ENCODE assay signal across 12 cellular contexts in genomic region chr7:234041-234711, GRCh38. TPM values are rescaled to one million over a fixed set of nuclear protein-coding genes. Genes with fewer than 3 reads are reported as not detected.
DNase-seq lines count a peak whose midpoint lies in the region; ATAC-seq and TF ChIP-seq lines count a peak whose summit lies in the region.
"Had no signal": no experiment of that assay in that cellular context is flagged by ENCODE, and none has a peak within 500 bp of the region (broad histone marks: within the 10 kb centered on the region; RNA-seq: fewer than 3 reads in every experiment).

No MANE protein-coding gene starts in this region.

- 27% methylated on average over 33 of the region's 33 CpGs for WGBS in urinary bladder

- H3K4me3 ChIP-seq in urinary bladder (ENCODE audit: low read depth, low read length), result no peak overlapping the region
- H3K4me3 ChIP-seq: SJCRH30 had no signal

- H3K36me3 ChIP-seq in urinary bladder (ENCODE audit: insufficient read depth), result no peaks in the 10 kb centered on the region
- H3K36me3 ChIP-seq: SJCRH30 had no signal

- TF ChIP-seq CTCF in VCaP (conservative IDR thresholded peaks at IDR 0.05) (no peak), osteocyte (IDR thresholded peaks at IDR 0.05) (peak; percentile 8)

- H3K27ac ChIP-seq in VCaP, result peak overlapping the region; percentile 96
- H3K27ac ChIP-seq in urinary bladder (ENCODE audit: low read depth), result peak overlapping the region; percentile 89
- H3K27ac ChIP-seq: SJCRH30 had no signal

- no peaks in the 10 kb centered on the region for H3K9me3 Mint-ChIP-seq in osteocyte (ENCODE audit: unreplicated experiment)
- H3K9me3 Mint-ChIP-seq: activated naive CD8-positive, alpha-beta T cell treated with anti-CD3 and anti-CD28 coated beads, Interleukin-2, amount 10 ng/mL, durations not matched to agents 7 days and 5 days had no signal

- no peaks in the 10 kb centered on the region for H3K27me3 Mint-ChIP-seq in osteocyte (ENCODE audit: unreplicated experiment)
- H3K27me3 Mint-ChIP-seq: activated naive CD8-positive, alpha-beta T cell treated with anti-CD3 and anti-CD28 coated beads, Interleukin-2, amount 10 ng/mL, durations not matched to agents 7 days and 5 days had no signal

- DNase-seq in foreskin melanocyte (peak; percentile 15), osteocyte (ENCODE audit: extremely low spot score, unreplicated experiment) (no peak), NOMO-1 (lab: John Stamatoyannopoulos, UW; ENCODE audit: unreplicated experiment in 2 of 2) (no peak)
- DNase-seq: activated CD4-positive, alpha-beta T cell treated with anti-CD3 and anti-CD28 coated beads for 4 hours; activated naive CD8-positive, alpha-beta T cell treated with anti-CD3 and anti-CD28 coated beads, Interleukin-2, amount 10 ng/mL, durations not matched to agents 7 days and 5 days; NCI-H1930 had no signal

- peaks cover 56% of the 10 kb centered on the region for H3K4me1 Mint-ChIP-seq in osteocyte (ENCODE audit: unreplicated experiment)
- H3K4me1 Mint-ChIP-seq: activated naive CD8-positive, alpha-beta T cell treated with anti-CD3 and anti-CD28 coated beads, Interleukin-2, amount 10 ng/mL, durations not matched to agents 7 days and 5 days had no signal

- H3K27ac Mint-ChIP-seq in osteocyte (ENCODE audit: unreplicated experiment), result peak overlapping the region; percentile 87
- H3K27ac Mint-ChIP-seq: activated naive CD8-positive, alpha-beta T cell treated with anti-CD3 and anti-CD28 coated beads, Interleukin-2, amount 10 ng/mL, durations not matched to agents 7 days and 5 days had no signal

- no peaks in the 10 kb centered on the region for H3K4me1 ChIP-seq in urinary bladder (ENCODE audit: insufficient read depth)
- H3K4me1 ChIP-seq: SJCRH30 had no signal

- H3K36me3 Mint-ChIP-seq in osteocyte (ENCODE audit: unreplicated experiment), result peaks cover 6% of the 10 kb centered on the region
- H3K36me3 Mint-ChIP-seq: activated naive CD8-positive, alpha-beta T cell treated with anti-CD3 and anti-CD28 coated beads, Interleukin-2, amount 10 ng/mL, durations not matched to agents 7 days and 5 days had no signal

- ATAC-seq in GM21381 (IDR thresholded peaks at IDR 0.05; ENCODE audit: unreplicated experiment) (no peak), HG03039 (IDR thresholded peaks at IDR 0.05; ENCODE audit: unreplicated experiment) (no peak)

- H3K4me3 Mint-ChIP-seq in osteocyte (ENCODE audit: unreplicated experiment), result peak overlapping the region; percentile 26
- H3K4me3 Mint-ChIP-seq: activated naive CD8-positive, alpha-beta T cell treated with anti-CD3 and anti-CD28 coated beads, Interleukin-2, amount 10 ng/mL, durations not matched to agents 7 days and 5 days had no signal

RNA-seq across cellular contexts. Expression of gene FAM20C, which starts 41.8 kb away (rescaled TPM):
- 132 and 143 TPM in 2 replicates for total RNA-seq in osteocyte
- 13.3 TPM for total RNA-seq in urinary bladder
- 86.5 TPM for polyA plus RNA-seq in urinary bladder

RNA-seq across cellular contexts. Expression of gene FOXL3, which starts 55.8 kb away (rescaled TPM):
- total RNA-seq in osteocyte (not detected in 2 replicates), urinary bladder (not detected)
- polyA plus RNA-seq in urinary bladder, result not detected
- total RNA-seq: activated naive CD8-positive, alpha-beta T cell treated with anti-CD3 and anti-CD28 coated beads, Interleukin-2, amount 10 ng/mL, durations not matched to agents 7 days and 5 days; esophagus mucosa; SJCRH30 had no signal
